Comparison of ENCODE assay signal across 8 cellular contexts in genomic region chr6:31728767-31729514, GRCh38. TPM values are rescaled to one million over a fixed set of nuclear protein-coding genes. Genes with fewer than 3 reads are reported as not detected.
DNase-seq lines count a peak whose midpoint lies in the region; ATAC-seq, FAIRE-seq and TF ChIP-seq lines count a peak whose summit lies in the region.

TSS of gene DDAH2 (minus strand) at chr6:31729299. CDS start at chr6:31729161, 138 bp downstream.

- H3K9ac ChIP-seq in keratinocyte (ENCODE audit: control insufficient read depth, extremely low read depth, insufficient read depth, low read length): peak within 1 kb of the TSS; percentile 50

- in situ Hi-C loops in astrocyte of the cerebellum (cut with HindIII; ENCODE audit: low sequenced_read_pairs) (no loop called here), KBM-7 (cut with MboI; ENCODE audit: low pct_unique_long_range_greater_than_20kb, low sequenced_read_pairs) (no loop called here)

- H3K79me2 ChIP-seq in keratinocyte (ENCODE audit: control insufficient read depth, insufficient read depth, low read length): peaks cover 9% of the 10 kb centered on the region

- H3K27me3 Mint-ChIP-seq in stimulated activated naive B cell treated with anti-CD40 and anti-IgM and Interleukin-4, amounts not matched to agents 10 μg/mL and 1 μg/mL and 100 μg/mL, for 72 hours: no peaks in the 10 kb centered on the region

- DNase-seq in A673 (ENCODE audit: low spot score) (no peak), astrocyte of the cerebellum (ENCODE audit: low read depth) (no peak), keratinocyte (ENCODE audit: low read depth, low spot score) (no peak), NCI-H69 (lab: John Stamatoyannopoulos, UW) (no peak), KBM-7 (no peak)
- DNase-seq in stimulated activated naive B cell treated with anti-CD40 and anti-IgM and Interleukin-4, amounts not matched to agents 10 μg/mL and 1 μg/mL and 100 μg/mL, for 72 hours: no peak

- H3K9me3 ChIP-seq in A673 (ENCODE audit: low read depth, low read length, poor library complexity, severe bottlenecking) (no peaks in the 10 kb centered on the region), keratinocyte (ENCODE audit: control insufficient read depth, low read depth, low read length) (no peaks in the 10 kb centered on the region)

- peaks cover 59 to 79% of the 10 kb centered on the region in 2 donors for H3K4me1 Mint-ChIP-seq in stimulated activated naive B cell treated with anti-CD40 and anti-IgM and Interleukin-4, amounts not matched to agents 10 μg/mL and 1 μg/mL and 100 μg/mL, for 72 hours

- CTCF ChIA-PET in A673 (lab: Charles Lee): interaction anchor here (0.6 to 1.6 kb wide), 2 partner anchors 38 to 101 kb away, joined by 3 to 14 read pairs; no protein-coding TSS in a partner anchor

- dilution Hi-C loops in keratinocyte (cut with MboI; ENCODE audit: extremely low pct_ligation_motif_present, low sequenced_read_pairs): no loop called here

- H3K4me1 ChIP-seq in A673 (ENCODE audit: insufficient read depth, low read length, poor library complexity, severe bottlenecking) (peaks cover 11% of the 10 kb centered on the region), keratinocyte (ENCODE audit: control insufficient read depth, extremely low read depth, insufficient read depth, low read length) (peaks cover 18% of the 10 kb centered on the region)

- ATAC-seq in HG03342 (IDR thresholded peaks at IDR 0.05; ENCODE audit: unreplicated experiment): peak; percentile 19
- ATAC-seq in stimulated activated naive B cell treated with anti-CD40 and anti-IgM and Interleukin-4, amounts not matched to agents 10 μg/mL and 1 μg/mL and 100 μg/mL, for 72 hours (replicated peaks): peak; percentile 22 to 35
- ATAC-seq in GM19395 (IDR thresholded peaks at IDR 0.05; ENCODE audit: unreplicated experiment): no peak

- FAIRE-seq in keratinocyte (lab: Jason Lieb, UNC): no peak

- H3K4me3 ChIP-seq in A673 (ENCODE audit: low read depth, low read length, poor library complexity, severe bottlenecking): peak within 1 kb of the TSS; percentile 76
- peak within 1 kb of the TSS; percentile 97 for H3K4me3 ChIP-seq in astrocyte of the cerebellum (ENCODE audit: low read depth, low read length)
- peak within 1 kb of the TSS; percentile 38 to 74 (median 70) for H3K4me3 ChIP-seq in keratinocyte (ENCODE audit: control insufficient read depth in 2 of 3, extremely low read depth in 1 of 3, insufficient read depth in 2 of 3, low read depth in 1 of 3, low read length in 3 of 3)

- intact Hi-C loops in A673 (cut with micrococcal nuclease; ENCODE audit: unreplicated experiment): loop anchor here (2.0 kb wide), 1 partner anchor 98 kb away; the partner anchor contains the start of gene HSPA1B

- BruUV-seq in A673 (replicated peaks; lab: Mats Ljungman, UMichigan): TSS peak; percentile 50

- H3K27me3 ChIP-seq in A673 (replicated peaks; ENCODE audit: insufficient read depth, low read depth, low read length, poor library complexity) (no peaks in the 10 kb centered on the region), keratinocyte (ENCODE audit: control insufficient read depth, extremely low read depth, insufficient read depth, low read length) (no peaks in the 10 kb centered on the region)

- POLR2A ChIA-PET in A673 (lab: Charles Lee; ENCODE audit: low non-redundant PET): no interaction called here

- H3K36me3 Mint-ChIP-seq in stimulated activated naive B cell treated with anti-CD40 and anti-IgM and Interleukin-4, amounts not matched to agents 10 μg/mL and 1 μg/mL and 100 μg/mL, for 72 hours: peaks cover 48 to 60% of the 10 kb centered on the region in 2 donors

- peak within 1 kb of the TSS; percentile 70 for H3K27ac ChIP-seq in A673 (ENCODE audit: low read depth, low read length, poor library complexity, severe bottlenecking)
- no peak within 1 kb of the TSS for H3K27ac ChIP-seq in keratinocyte (ENCODE audit: control insufficient read depth, insufficient read depth, low read length)

- no peaks in the 10 kb centered on the region for H3K9me3 Mint-ChIP-seq in stimulated activated naive B cell treated with anti-CD40 and anti-IgM and Interleukin-4, amounts not matched to agents 10 μg/mL and 1 μg/mL and 100 μg/mL, for 72 hours

- H3K27ac Mint-ChIP-seq in stimulated activated naive B cell treated with anti-CD40 and anti-IgM and Interleukin-4, amounts not matched to agents 10 μg/mL and 1 μg/mL and 100 μg/mL, for 72 hours: peak within 1 kb of the TSS; percentile 98

- H3K36me3 ChIP-seq in A673 (ENCODE audit: insufficient read depth, low read length, poor library complexity, severe bottlenecking) (peaks cover 51% of the 10 kb centered on the region), keratinocyte (ENCODE audit: control insufficient read depth in 2 of 2, extremely low read depth in 1 of 2, insufficient read depth in 2 of 2, low read length in 2 of 2) (peaks cover 25 to 34% of the 10 kb centered on the region in 2 experiments)

- TF ChIP-seq CTCF in A673 (conservative IDR thresholded peaks at IDR 0.05; ENCODE audit: low read depth, low read length) (peak; percentile 89; the same call in 1 of the 2 replicates), astrocyte of the cerebellum (IDR thresholded peaks at IDR 0.05; ENCODE audit: low read depth, low read length, missing control alignments) (peak; percentile 64), keratinocyte (optimal IDR thresholded peaks at IDR 0.05 in 1 of 3, IDR thresholded peaks at IDR 0.05 in 1 of 3, conservative IDR thresholded peaks at IDR 0.05 in 1 of 3; ENCODE audit: extremely low read depth in 1 of 3, insufficient read depth in 2 of 3, low read length in 3 of 3) (peak in 2 of 3 experiments; percentile 53 to 61)

- H2AFZ ChIP-seq in keratinocyte (ENCODE audit: control insufficient read depth, low read length): no peak within 1 kb of the TSS

- H3K9me1 ChIP-seq in keratinocyte (ENCODE audit: control insufficient read depth, extremely low read depth, insufficient read depth, low read length): peaks cover 4% of the 10 kb centered on the region

- H3K4me2 ChIP-seq in keratinocyte (ENCODE audit: control insufficient read depth, extremely low read depth, insufficient read depth, low read depth, low read length): peak within 1 kb of the TSS; percentile 91

- H3K4me3 Mint-ChIP-seq in stimulated activated naive B cell treated with anti-CD40 and anti-IgM and Interleukin-4, amounts not matched to agents 10 μg/mL and 1 μg/mL and 100 μg/mL, for 72 hours: peak within 1 kb of the TSS; percentile 95 to 97

- peaks cover 12% of the 10 kb centered on the region for H4K20me1 ChIP-seq in keratinocyte (ENCODE audit: control insufficient read depth, extremely low read depth, insufficient read depth, low read length)

RNA-seq across cellular contexts. Expression of gene DDAH2, which starts in this region (rescaled TPM):
- 68.2 and 86.7 TPM in 2 replicates for total RNA-seq in A673 (2021)
- polyA plus RNA-seq in keratinocyte: 3.0 to 6.7 TPM (median 3.1 TPM) in 3 replicates
- 9.8 TPM for polyA plus RNA-seq in keratinocyte (2011; ENCODE audit: low read depth)
- polyA plus RNA-seq in keratinocyte (2011; cell fraction: cytosol; rRNA removed): 4.0 and 8.0 TPM in 2 replicates
- 7.7 and 10.1 TPM in 2 replicates for polyA plus RNA-seq in keratinocyte (2011; cell fraction: nucleus; rRNA removed)
- polyA plus RNA-seq in keratinocyte (2012; ENCODE audit: low replicate concordance): 5.5 and 20.4 TPM in 2 replicates
- polyA minus RNA-seq in keratinocyte: 1.6 to 5.6 TPM (median 2.6 TPM) in 3 replicates
- polyA minus RNA-seq in keratinocyte (2011; cell fraction: cytosol; rRNA and poly(A)+ RNA removed): 4.0 TPM
- 1.2 and 2.5 TPM in 2 replicates for polyA minus RNA-seq in keratinocyte (2011; cell fraction: nucleus; rRNA and poly(A)+ RNA removed)
